In the genomic region with DNA sequence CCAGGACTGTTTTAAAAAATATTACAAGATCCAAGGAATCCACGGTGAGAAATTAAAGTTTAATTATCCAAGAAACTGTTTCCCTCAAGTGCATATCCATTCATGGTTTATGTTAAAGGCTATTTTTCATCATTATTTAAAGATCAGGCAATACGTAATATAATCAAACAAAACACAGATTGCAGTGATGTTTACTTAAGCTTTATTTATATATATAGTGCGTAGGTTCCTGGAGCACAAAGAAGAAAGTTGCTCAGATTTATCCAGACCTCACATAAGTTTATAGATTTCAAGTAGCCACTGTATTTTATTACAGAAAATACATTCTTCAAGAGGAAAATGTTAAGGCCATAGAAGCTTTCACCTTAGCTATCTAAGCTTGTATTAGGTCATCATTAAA, we compare ENCODE assay signal across 10 cellular contexts.
DNase-seq lines count a peak whose midpoint lies in the region; ATAC-seq, FAIRE-seq and TF ChIP-seq lines count a peak whose summit lies in the region.
"Had no signal": no experiment of that assay in that cellular context is flagged by ENCODE, and none has a peak within 500 bp of the region (broad histone marks: within the 10 kb centered on the region; RNA-seq: fewer than 3 reads in every experiment).

No MANE protein-coding gene starts in this region.

- POLR2A ChIA-PET in SK-N-SH (lab: Yijun Ruan, JAX) = no interaction called here

- peaks cover 82% of the 10 kb centered on the region for H3K4me1 Mint-ChIP-seq in T-helper 17 cell

- peaks cover 98% of the 10 kb centered on the region for H3K79me2 ChIP-seq in SK-N-SH (ENCODE audit: insufficient read depth)

- no peak for DNase-seq in SK-N-SH
- no peak for DNase-seq in T-helper 17 cell
- no peak for DNase-seq in esophagus squamous epithelium (lab: John Stamatoyannopoulos, UW)
- DNase-seq in spleen = no peak
- DNase-seq in urothelium cell line (ENCODE audit: low spot score) = no peak
- DNase-seq: GOT3, midbrain had no signal

- peaks cover 20% of the 10 kb centered on the region for H3K36me3 Mint-ChIP-seq in T-helper 17 cell (ENCODE audit: low read depth)

- no peaks in the 10 kb centered on the region; the same call in 1 of the 2 replicates for H4K20me1 ChIP-seq in SK-N-SH (ENCODE audit: insufficient read depth)

- H3K9ac ChIP-seq in SK-N-SH = peak overlapping the region; percentile 27; the same call in 1 of the 2 replicates

- intact Hi-C loops in esophagus squamous epithelium (cut with DNase I) (no loop called here), spleen (cut with DNase I; ENCODE audit: low total_unique reads) (no loop called here)

- WGBS in SK-N-SH (ENCODE audit: low lambda C conversion rate) = 82% methylated on average over 3 of the region's 3 CpGs
- WGBS in esophagus squamous epithelium, 2 donors = 21 to 29% methylated on average over 3 of the region's 3 CpGs
- 68 to 88% (median 78%) methylated on average over 3 of the region's 3 CpGs for WGBS in spleen, 5 donors

- H3K9me2 ChIP-seq in SK-N-SH = no peaks in the 10 kb centered on the region

- peak overlapping the region; percentile 44 for H3K4me2 ChIP-seq in SK-N-SH

- H3K27ac ChIP-seq in SK-N-SH (ENCODE audit: low read depth in 2 of 2, low read length in 1 of 2) (peak overlapping the region in 1 of 2 experiments; percentile 72; a peak in 3 of 4 replicates), esophagus squamous epithelium (peak overlapping the region; percentile 90 to 95 (median 91)), spleen (peak overlapping the region; percentile 65 to 89 (median 84))

- no peak for FAIRE-seq in urothelium cell line (lab: Jason Lieb, UNC)

- no peak for TF ChIP-seq CTCF in SK-N-SH (IDR thresholded peaks at IDR 0.05)
- TF ChIP-seq CTCF in esophagus squamous epithelium (IDR thresholded peaks at IDR 0.05) = no peak
- no peak for TF ChIP-seq CTCF in spleen (IDR thresholded peaks at IDR 0.05 in 8 of 11, conservative IDR thresholded peaks at IDR 0.05 in 3 of 11)

- H3K27me3 Mint-ChIP-seq in T-helper 17 cell = no peaks in the 10 kb centered on the region

- H3F3A ChIP-seq in SK-N-SH (replicated peaks; ENCODE audit: insufficient read depth) = peaks cover 31% of the 10 kb centered on the region

- no peaks in the 10 kb centered on the region for H3K27me3 ChIP-seq in SK-N-SH (ENCODE audit: insufficient read depth)
- no peaks in the 10 kb centered on the region for H3K27me3 ChIP-seq in esophagus squamous epithelium
- no peaks in the 10 kb centered on the region for H3K27me3 ChIP-seq in spleen (replicated peaks in 1 of 7)

- peaks cover 35 to 39% of the 10 kb centered on the region in 2 experiments for H3K36me3 ChIP-seq in SK-N-SH (replicated peaks in 1 of 2; ENCODE audit: control insufficient read depth in 1 of 2, insufficient read depth in 2 of 2, low read length in 1 of 2)
- no peaks in the 10 kb centered on the region for H3K36me3 ChIP-seq in esophagus squamous epithelium
- peaks cover 0 to 29% (median 0%) of the 10 kb centered on the region in 6 donors for H3K36me3 ChIP-seq in spleen

- H2AFZ ChIP-seq in SK-N-SH (ENCODE audit: low read depth) = no peak overlapping the region

- H3K27ac Mint-ChIP-seq in T-helper 17 cell = no peak overlapping the region

- H3K4me3 Mint-ChIP-seq in T-helper 17 cell = peak overlapping the region; percentile 96

- H3K4me1 ChIP-seq in SK-N-SH (ENCODE audit: control insufficient read depth in 1 of 2, insufficient read depth in 2 of 2, low read depth in 1 of 2, low read length in 1 of 2) = peaks cover 2 to 37% of the 10 kb centered on the region in 2 experiments
- H3K4me1 ChIP-seq in esophagus squamous epithelium = peaks cover 12 to 89% (median 41%) of the 10 kb centered on the region in 3 donors
- peaks cover 40 to 100% (median 92%) of the 10 kb centered on the region in 6 donors for H3K4me1 ChIP-seq in spleen

- CTCF ChIA-PET in SK-N-SH (lab: Yijun Ruan, JAX) = interaction anchor here (1.0 to 1.2 kb wide), 2 partner anchors 16 to 96 kb away, joined by 4 read pairs; no protein-coding TSS in a partner anchor

- TF ChIP-seq EP300 in SK-N-SH (IDR thresholded peaks at IDR 0.05; ENCODE audit: borderline replicate concordance in 1 of 2, low read depth in 1 of 2, low read length in 1 of 2) = no peak

- ATAC-seq in SK-N-SH treated with all-trans-retinoic acid at 6 μM for 48 hours (no peak), T-helper 17 cell (no peak), HG03280 (IDR thresholded peaks at IDR 0.05; ENCODE audit: unreplicated experiment) (no peak), HG03196 (IDR thresholded peaks at IDR 0.05; ENCODE audit: unreplicated experiment) (no peak)

- TF ChIP-seq RAD21 in SK-N-SH (IDR thresholded peaks at IDR 0.05; ENCODE audit: low read length) = no peak

- TF ChIP-seq POLR2A in esophagus squamous epithelium (IDR thresholded peaks at IDR 0.05) (no peak), spleen (IDR thresholded peaks at IDR 0.05) (no peak)

- no peak overlapping the region for H3K4me3 ChIP-seq in SK-N-SH (ENCODE audit: low read depth in 2 of 2, low read length in 1 of 2)
- peak overlapping the region in 3 of 4 donors; percentile 46 to 64 (median 52) for H3K4me3 ChIP-seq in esophagus squamous epithelium
- H3K4me3 ChIP-seq in spleen = peak overlapping the region in 3 of 8 donors; percentile 27 to 65 (median 41)

- H3K9me3 ChIP-seq in SK-N-SH = no peaks in the 10 kb centered on the region
- H3K9me3 ChIP-seq in T-helper 17 cell (ENCODE audit: control insufficient read depth, low read length, poor library complexity, severe bottlenecking) = no peaks in the 10 kb centered on the region
- H3K9me3 ChIP-seq in esophagus squamous epithelium = no peaks in the 10 kb centered on the region
- H3K9me3 ChIP-seq in spleen = no peaks in the 10 kb centered on the region

TF ChIP-seq in SK-N-SH, 30 proteins besides CTCF, POLR2A, EP300 and RAD21 (continues in another document):
- TF ChIP-seq MAX (IDR thresholded peaks at IDR 0.05; ENCODE audit: low read depth) (no peak), FOXJ3 (CRISPR knock-in tag; IDR thresholded peaks at IDR 0.05) (no peak), FOSL2 (IDR thresholded peaks at IDR 0.05; ENCODE audit: borderline replicate concordance, low read depth) (no peak)
- TF ChIP-seq, protein P1, sequence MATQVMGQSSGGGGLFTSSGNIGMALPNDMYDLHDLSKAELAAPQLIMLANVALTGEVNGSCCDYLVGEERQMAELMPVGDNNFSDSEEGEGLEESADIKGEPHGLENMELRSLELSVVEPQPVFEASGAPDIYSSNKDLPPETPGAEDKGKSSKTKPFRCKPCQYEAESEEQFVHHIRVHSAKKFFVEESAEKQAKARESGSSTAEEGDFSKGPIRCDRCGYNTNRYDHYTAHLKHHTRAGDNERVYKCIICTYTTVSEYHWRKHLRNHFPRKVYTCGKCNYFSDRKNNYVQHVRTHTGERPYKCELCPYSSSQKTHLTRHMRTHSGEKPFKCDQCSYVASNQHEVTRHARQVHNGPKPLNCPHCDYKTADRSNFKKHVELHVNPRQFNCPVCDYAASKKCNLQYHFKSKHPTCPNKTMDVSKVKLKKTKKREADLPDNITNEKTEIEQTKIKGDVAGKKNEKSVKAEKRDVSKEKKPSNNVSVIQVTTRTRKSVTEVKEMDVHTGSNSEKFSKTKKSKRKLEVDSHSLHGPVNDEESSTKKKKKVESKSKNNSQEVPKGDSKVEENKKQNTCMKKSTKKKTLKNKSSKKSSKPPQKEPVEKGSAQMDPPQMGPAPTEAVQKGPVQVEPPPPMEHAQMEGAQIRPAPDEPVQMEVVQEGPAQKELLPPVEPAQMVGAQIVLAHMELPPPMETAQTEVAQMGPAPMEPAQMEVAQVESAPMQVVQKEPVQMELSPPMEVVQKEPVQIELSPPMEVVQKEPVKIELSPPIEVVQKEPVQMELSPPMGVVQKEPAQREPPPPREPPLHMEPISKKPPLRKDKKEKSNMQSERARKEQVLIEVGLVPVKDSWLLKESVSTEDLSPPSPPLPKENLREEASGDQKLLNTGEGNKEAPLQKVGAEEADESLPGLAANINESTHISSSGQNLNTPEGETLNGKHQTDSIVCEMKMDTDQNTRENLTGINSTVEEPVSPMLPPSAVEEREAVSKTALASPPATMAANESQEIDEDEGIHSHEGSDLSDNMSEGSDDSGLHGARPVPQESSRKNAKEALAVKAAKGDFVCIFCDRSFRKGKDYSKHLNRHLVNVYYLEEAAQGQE (IDR thresholded peaks at IDR 0.05; ENCODE audit: low read depth, low read length) = no peak

TF ChIP-seq in SK-N-SH treated with all-trans-retinoic acid at 6 μM for 48 hours, 23 proteins besides CTCF, POLR2A, EP300 and RAD21:
- TF ChIP-seq POU6F1 (CRISPR knock-in tag; IDR thresholded peaks at IDR 0.05; ENCODE audit: borderline replicate concordance, low read depth) (no peak), PATZ1 (CRISPR knock-in tag; IDR thresholded peaks at IDR 0.05; ENCODE audit: borderline replicate concordance) (no peak)

Comparison
In these comparisons a context has a peak if more than half of its experiments do, and no peak if none do; other contexts are left out.
1. H3K4me3 ChIP-seq: peak in esophagus squamous epithelium (3 of 4); none in SK-N-SH (0 of 2).